Comparison of ENCODE assay signal across 8 cellular contexts in the genomic region with DNA sequence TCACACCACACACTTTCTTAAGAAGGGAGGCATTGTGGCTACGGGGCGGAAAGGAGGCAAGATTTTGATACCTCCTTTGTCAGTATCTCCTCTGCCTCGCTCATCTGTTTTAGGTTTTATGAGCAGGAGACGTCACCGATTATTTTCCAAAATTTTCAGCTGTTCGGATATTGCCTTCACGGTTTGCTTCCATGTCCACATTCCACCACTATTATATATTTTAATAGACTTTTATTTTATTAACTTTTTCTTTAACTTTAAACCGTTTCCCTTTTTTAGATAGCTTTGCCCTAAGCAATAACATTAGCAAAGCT. TPM values are rescaled to one million over a fixed set of nuclear protein-coding genes. Genes with fewer than 3 reads are reported as not detected.
DNase-seq lines count a peak whose midpoint lies in the region; ATAC-seq and TF ChIP-seq lines count a peak whose summit lies in the region.

No MANE protein-coding gene starts in this region.

- H2BK5ac ChIP-seq in H9 (ENCODE audit: insufficient read length, low read length): peak overlapping the region; percentile 79

- no peak overlapping the region for H2BK15ac ChIP-seq in H9 (ENCODE audit: low read depth, low read length)

- CTCF ChIA-PET in WTC11 (lab: Charles Lee): interaction anchor here (0.6 to 3.6 kb wide), 26 partner anchors 16 to 286 kb away, joined by 3 to 61 read pairs (median 5); a partner anchor contains a TSS

- H3K56ac ChIP-seq in H9 (ENCODE audit: insufficient read length, low read depth, low read length): no peak overlapping the region

- 100% methylated on average over 1 of the region's 8 CpGs for WGBS in H9 (ENCODE audit: extremely low coverage, insufficient read length, low lambda C conversion rate)
- 12 to 18% methylated on average over 7 to 8 of the region's 8 CpGs for WGBS in gastroesophageal sphincter (ENCODE audit: low coverage in 1 of 2), 2 donors

- H3K4me1 Mint-ChIP-seq in H9: peaks cover 35 to 41% of the 10 kb centered on the region in 2 experiments
- H3K4me1 Mint-ChIP-seq in WTC11: peaks cover 30% of the 10 kb centered on the region

- H3K18ac ChIP-seq in H9 (ENCODE audit: insufficient read length, low read depth, low read length): peak overlapping the region; percentile 93

- no peak overlapping the region; the same call in 1 of the 2 replicates for H3K4ac ChIP-seq in H9 (ENCODE audit: low read depth, low read length)

- no peak overlapping the region for H2BK20ac ChIP-seq in H9 (ENCODE audit: low read depth, low read length, poor library complexity, severe bottlenecking)

- no peak overlapping the region for H2AK5ac ChIP-seq in H9 (ENCODE audit: insufficient read length, low read length)

- no peaks in the 10 kb centered on the region for H4K20me1 ChIP-seq in H9 (ENCODE audit: control insufficient read depth, insufficient read depth, insufficient read length)

- no peak overlapping the region for H2AFZ ChIP-seq in H9 (ENCODE audit: low read length)

- H3K4me3 ChIP-seq in gastroesophageal sphincter (peak overlapping the region; percentile 48 to 53), skeletal muscle tissue (ENCODE audit: low read length in 3 of 3) (peak overlapping the region; percentile 70 to 82 (median 75))

- no peak overlapping the region for H4K91ac ChIP-seq in H9 (ENCODE audit: insufficient read length, low read depth, low read length)

- H3K36me3 Mint-ChIP-seq in H9 (ENCODE audit: insufficient read depth in 1 of 3, low read depth in 3 of 3) (no peaks in the 10 kb centered on the region), WTC11 (no peaks in the 10 kb centered on the region)

- no peaks in the 10 kb centered on the region for H3K36me3 ChIP-seq in gastroesophageal sphincter
- H3K36me3 ChIP-seq in skeletal muscle tissue (ENCODE audit: control insufficient read depth in 3 of 3, insufficient read depth in 3 of 3, low read length in 3 of 3): no peaks in the 10 kb centered on the region

- ATAC-seq in WTC11 (no peak), gastroesophageal sphincter (no peak), HG02588 (IDR thresholded peaks at IDR 0.05; ENCODE audit: unreplicated experiment) (no peak), HG03469 (IDR thresholded peaks at IDR 0.05; ENCODE audit: unreplicated experiment) (no peak)

- H3K9me3 Mint-ChIP-seq in H9 (no peaks in the 10 kb centered on the region; a peak in 1 of 5 replicates), WTC11 (no peaks in the 10 kb centered on the region)

- H4K8ac ChIP-seq in H9 (replicated peaks; ENCODE audit: insufficient read length, low read depth, low read length): no peak overlapping the region

- H3K14ac ChIP-seq in H9 (ENCODE audit: insufficient read depth, low read length): peak overlapping the region; percentile 94

- H3K4me2 ChIP-seq in H9 (ENCODE audit: insufficient read depth, insufficient read length, low read length): peak overlapping the region; percentile 83

- no peaks in the 10 kb centered on the region for H3K9me3 ChIP-seq in H9 (ENCODE audit: control insufficient read depth, low read depth, low read length)
- no peaks in the 10 kb centered on the region for H3K9me3 ChIP-seq in gastroesophageal sphincter
- H3K9me3 ChIP-seq in skeletal muscle tissue (ENCODE audit: control insufficient read depth in 3 of 3, low read length in 3 of 3): no peaks in the 10 kb centered on the region

- TF ChIP-seq CTCF in H9 (conservative IDR thresholded peaks at IDR 0.05) (no peak), WTC11 (IDR thresholded peaks at IDR 0.05) (no peak), gastroesophageal sphincter (IDR thresholded peaks at IDR 0.05) (no peak)

- H2BK12ac ChIP-seq in H9 (ENCODE audit: insufficient read length, low read depth, low read length): peak overlapping the region; percentile 89

- H4K5ac ChIP-seq in H9 (ENCODE audit: insufficient read length, low read depth, low read length): peak overlapping the region; percentile 88

- POLR2A ChIA-PET in WTC11 (lab: Charles Lee): interaction anchor here (0.6 to 3.3 kb wide), 23 partner anchors 10 to 322 kb away, joined by 3 to 86 read pairs (median 5); a partner anchor contains a TSS

- H3K27ac Mint-ChIP-seq in H9 (peak overlapping the region; percentile 96 to 99 (median 99)), WTC11 (peak overlapping the region; percentile 95)

- H3K27ac ChIP-seq in H9 (ENCODE audit: insufficient read length, low read depth, low read length): peak overlapping the region; percentile 97
- peak overlapping the region; percentile 48 to 87 (median 84) for H3K27ac ChIP-seq in gastroesophageal sphincter
- H3K27ac ChIP-seq in skeletal muscle tissue (ENCODE audit: low read depth, low read length): peak overlapping the region; percentile 75

- peaks cover 2% of the 10 kb centered on the region; the same call in 1 of the 2 replicates for H3K4me1 ChIP-seq in H9 (ENCODE audit: insufficient read depth, low read length)
- H3K4me1 ChIP-seq in gastroesophageal sphincter: peaks cover 0 to 40% (median 15%) of the 10 kb centered on the region in 3 donors
- H3K4me1 ChIP-seq in skeletal muscle tissue (ENCODE audit: control insufficient read depth in 3 of 3, insufficient read depth in 3 of 3, low read length in 3 of 3): peaks cover 21 to 26% (median 25%) of the 10 kb centered on the region in 3 donors

- peaks cover 11% of the 10 kb centered on the region for H3K23me2 ChIP-seq in H9 (ENCODE audit: insufficient read length, low read depth, low read length, poor library complexity, severe bottlenecking)

- peaks cover 4% of the 10 kb centered on the region for H3K27me3 Mint-ChIP-seq in H9 (ENCODE audit: low read depth)
- H3K27me3 Mint-ChIP-seq in WTC11 (ENCODE audit: low read depth): peaks cover 6% of the 10 kb centered on the region

- H3K79me2 ChIP-seq in H9 (ENCODE audit: insufficient read depth, low read length): no peaks in the 10 kb centered on the region

- H3K9ac ChIP-seq in H9 (ENCODE audit: extremely low read depth, insufficient read length, low read length) (peak overlapping the region; percentile 83), skeletal muscle tissue (ENCODE audit: low read depth in 1 of 3, low read length in 3 of 3) (peak overlapping the region; percentile 37 to 83 (median 60))

- H2BK120ac ChIP-seq in H9 (ENCODE audit: low read depth, low read length, poor library complexity, severe bottlenecking): no peak overlapping the region

- no peak overlapping the region for H3T11ph ChIP-seq in H9 (ENCODE audit: low read length)

- H3K27me3 ChIP-seq in H9 (ENCODE audit: insufficient read depth, low read length): no peaks in the 10 kb centered on the region; the same call in 1 of the 2 replicates
- H3K27me3 ChIP-seq in gastroesophageal sphincter: no peaks in the 10 kb centered on the region
- peaks cover 0 to 3% (median 2%) of the 10 kb centered on the region in 3 donors for H3K27me3 ChIP-seq in skeletal muscle tissue (ENCODE audit: control insufficient read depth in 3 of 3, insufficient read depth in 3 of 3, low read length in 3 of 3)

- no peaks in the 10 kb centered on the region for H3K79me1 ChIP-seq in H9 (ENCODE audit: insufficient read depth, low read depth, low read length, poor library complexity, severe bottlenecking)

- H3K4me3 Mint-ChIP-seq in H9 (peak overlapping the region; percentile 85 to 86), WTC11 (peak overlapping the region; percentile 87)

- H3K23ac ChIP-seq in H9 (ENCODE audit: insufficient read length, low read depth, low read length): no peak overlapping the region

- no peak for TF ChIP-seq EP300 in gastroesophageal sphincter (IDR thresholded peaks at IDR 0.05)

- no peak for TF ChIP-seq POLR2A in gastroesophageal sphincter (IDR thresholded peaks at IDR 0.05)

- DNase-seq in H9 (no peak), WTC11 (ENCODE audit: low spot score) (no peak), NOMO-1 (lab: John Stamatoyannopoulos, UW; ENCODE audit: unreplicated experiment in 2 of 2) (no peak), NCI-H2171 treated with DMSO at 0.1 percent for 48 hours (lab: John Stamatoyannopoulos, UW) (no peak)

TF ChIP-seq in WTC11, 78 proteins besides CTCF, POLR2A, EP300 and RAD21:
- TF ChIP-seq OVOL2 (CRISPR knock-in tag; IDR thresholded peaks at IDR 0.05; ENCODE audit: borderline replicate concordance): no peak
- no peak for TF ChIP-seq ETV6 (CRISPR knock-in tag; IDR thresholded peaks at IDR 0.05)
- TF ChIP-seq, protein P1, sequence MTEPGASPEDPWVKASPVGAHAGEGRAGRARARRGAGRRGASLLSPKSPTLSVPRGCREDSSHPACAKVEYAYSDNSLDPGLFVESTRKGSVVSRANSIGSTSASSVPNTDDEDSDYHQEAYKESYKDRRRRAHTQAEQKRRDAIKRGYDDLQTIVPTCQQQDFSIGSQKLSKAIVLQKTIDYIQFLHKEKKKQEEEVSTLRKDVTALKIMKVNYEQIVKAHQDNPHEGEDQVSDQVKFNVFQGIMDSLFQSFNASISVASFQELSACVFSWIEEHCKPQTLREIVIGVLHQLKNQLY (CRISPR knock-in tag; IDR thresholded peaks at IDR 0.05): no peak
- no peak for TF ChIP-seq ZNF232 (CRISPR knock-in tag; IDR thresholded peaks at IDR 0.05)
- TF ChIP-seq, protein P2, sequence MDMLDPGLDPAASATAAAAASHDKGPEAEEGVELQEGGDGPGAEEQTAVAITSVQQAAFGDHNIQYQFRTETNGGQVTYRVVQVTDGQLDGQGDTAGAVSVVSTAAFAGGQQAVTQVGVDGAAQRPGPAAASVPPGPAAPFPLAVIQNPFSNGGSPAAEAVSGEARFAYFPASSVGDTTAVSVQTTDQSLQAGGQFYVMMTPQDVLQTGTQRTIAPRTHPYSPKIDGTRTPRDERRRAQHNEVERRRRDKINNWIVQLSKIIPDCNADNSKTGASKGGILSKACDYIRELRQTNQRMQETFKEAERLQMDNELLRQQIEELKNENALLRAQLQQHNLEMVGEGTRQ (CRISPR knock-in tag; IDR thresholded peaks at IDR 0.05): no peak
- no peak for TF ChIP-seq KAT7 (CRISPR knock-in tag; IDR thresholded peaks at IDR 0.05; ENCODE audit: borderline replicate concordance)

RNA-seq across cellular contexts. Expression of a gene that starts 33.7 kb away (rescaled TPM):
- total RNA-seq in H9 (2021) (2.6 and 3.3 TPM in 2 replicates), WTC11 (2021) (10.9 to 12.6 TPM (median 11.4 TPM) in 3 replicates), gastroesophageal sphincter (1 to 10 TPM in 3 of 4 donors, under 1 TPM in 1; 0.81 to 5.2 (median 1.7) TPM), skeletal muscle tissue (12.5 TPM)
